In the genomic region with DNA sequence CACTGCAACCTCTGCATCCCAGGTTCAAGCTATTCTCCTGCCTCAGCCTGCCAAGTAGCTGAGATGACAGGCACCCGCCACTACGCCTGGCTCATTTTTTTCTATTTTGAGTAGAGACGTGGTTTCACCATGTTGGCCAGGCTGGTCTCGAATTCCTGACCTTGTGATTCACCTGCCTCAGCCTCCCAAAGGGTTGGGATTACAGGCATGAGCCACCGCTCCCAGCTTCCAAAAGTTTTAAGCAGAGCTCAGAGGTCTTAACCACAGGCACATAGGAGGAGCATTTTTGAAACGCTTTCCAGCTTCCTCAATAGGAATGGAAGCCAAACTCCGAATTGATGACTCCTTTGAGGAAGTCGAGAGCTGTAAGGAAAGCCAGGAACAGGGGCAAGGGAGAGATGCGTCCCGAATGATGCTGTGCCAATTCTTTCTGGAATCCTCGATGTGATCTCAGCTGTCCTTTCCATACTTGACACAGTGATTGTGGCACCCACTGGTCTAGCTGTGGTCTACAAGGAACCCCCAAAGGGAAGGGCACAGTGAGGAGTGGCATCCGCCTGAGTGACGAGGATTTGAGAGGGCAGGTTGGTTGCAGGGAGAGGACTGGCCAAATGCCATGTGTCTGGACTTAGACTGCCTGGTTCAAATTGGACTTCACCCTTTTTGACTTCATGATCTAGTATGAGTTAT, we compare ENCODE assay signal across 12 cellular contexts. TPM values are rescaled to one million over a fixed set of nuclear protein-coding genes. Genes with fewer than 3 reads are reported as not detected.
"Had no signal": no experiment of that assay in that cellular context is flagged by ENCODE, and none has a peak within 500 bp of the region (broad histone marks: within the 10 kb centered on the region; RNA-seq: fewer than 3 reads in every experiment).

No MANE protein-coding gene starts in this region.

RNA-seq across cellular contexts. Expression of a gene that starts 44.4 kb away (rescaled TPM):
- total RNA-seq: ascending aorta, bronchial epithelial cell, dermis blood vessel endothelial cell, liver, prostate gland, temporal lobe, tibial nerve had no signal
- polyA plus RNA-seq: keratinocyte; liver; mammary epithelial cell; naive thymus-derived CD4-positive, alpha-beta T cell; neural cell; pancreas had no signal
